Comparison of ENCODE assay signal across 1 cellular context in the genomic region with DNA sequence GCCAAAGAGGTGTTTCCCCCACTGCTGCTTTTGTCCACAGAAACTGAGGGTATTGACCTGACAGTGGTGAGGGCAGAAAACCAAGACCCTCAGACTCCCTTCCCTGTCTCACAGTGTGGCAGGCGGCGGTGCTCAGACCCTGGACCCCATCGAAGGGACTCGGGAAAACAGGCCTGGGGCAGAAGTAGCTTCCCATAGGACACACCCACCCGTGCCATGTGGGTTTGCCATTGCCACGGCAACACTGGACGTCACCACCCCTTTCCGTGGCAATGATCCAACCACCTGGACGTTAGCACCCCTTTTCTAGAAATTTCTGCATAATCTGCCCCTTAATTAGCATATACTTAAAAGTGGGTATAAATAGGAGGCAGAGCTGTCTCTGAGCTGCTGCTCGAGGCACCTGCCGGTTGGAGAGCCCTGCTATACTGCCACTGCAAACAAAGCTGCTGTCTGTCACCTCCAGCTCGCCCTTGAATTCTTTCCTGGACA.
TF ChIP-seq lines count a peak whose summit lies in the region.

No MANE protein-coding gene starts in this region.

TF ChIP-seq in K562, 482 proteins besides CTCF, POLR2A, EP300 and RAD21:
- TF ChIP-seq RFX1 (IDR thresholded peaks at IDR 0.05) (peak; percentile 67), BACH1 (tag; IDR thresholded peaks at IDR 0.05) (no peak)
